In genomic region chr16:84518804-84519341, GRCh38 we compare ENCODE assay signal across 10 cellular contexts. TPM values are rescaled to one million over a fixed set of nuclear protein-coding genes. Genes with fewer than 3 reads are reported as not detected.
DNase-seq lines count a peak whose midpoint lies in the region; ATAC-seq and TF ChIP-seq lines count a peak whose summit lies in the region.
"Had no signal": no experiment of that assay in that cellular context is flagged by ENCODE, and none has a peak within 500 bp of the region (broad histone marks: within the 10 kb centered on the region; RNA-seq: fewer than 3 reads in every experiment).

No MANE protein-coding gene starts in this region.

- TF ChIP-seq CTCF in colonic mucosa (IDR thresholded peaks at IDR 0.05) (no peak), psoas muscle (IDR thresholded peaks at IDR 0.05) (no peak), suprapubic skin (IDR thresholded peaks at IDR 0.05) (no peak)

- H3K27me3 Mint-ChIP-seq in stimulated activated naive CD8-positive, alpha-beta T cell treated with anti-CD3 and anti-CD28 coated beads, Interleukin-15, Interleukin-2, amounts not matched to agents 100 ng/mL and 50 ng/mL, for 24 hours, result no peaks in the 10 kb centered on the region

- intact Hi-C loops in colonic mucosa (cut with DNase I), result no loop called here
- intact Hi-C loops in psoas muscle (cut with DNase I), result no loop called here

- no peak overlapping the region for H3K9ac ChIP-seq in colonic mucosa (ENCODE audit: low read depth in 2 of 2, low read length in 2 of 2)
- H3K9ac ChIP-seq: parathyroid adenoma had no signal

- no peaks in the 10 kb centered on the region for H3K27me3 ChIP-seq in colonic mucosa
- H3K27me3 ChIP-seq in psoas muscle (ENCODE audit: insufficient read depth in 3 of 3, low read length in 2 of 3), result peaks cover 0 to 8% (median 0%) of the 10 kb centered on the region in 3 donors
- no peaks in the 10 kb centered on the region for H3K27me3 ChIP-seq in suprapubic skin

- H3K4me3 Mint-ChIP-seq in stimulated activated naive CD8-positive, alpha-beta T cell treated with anti-CD3 and anti-CD28 coated beads, Interleukin-15, Interleukin-2, amounts not matched to agents 100 ng/mL and 50 ng/mL, for 24 hours, result peak overlapping the region; percentile 37

- peaks cover 64% of the 10 kb centered on the region for H3K4me1 Mint-ChIP-seq in stimulated activated naive CD8-positive, alpha-beta T cell treated with anti-CD3 and anti-CD28 coated beads, Interleukin-15, Interleukin-2, amounts not matched to agents 100 ng/mL and 50 ng/mL, for 24 hours (ENCODE audit: low read depth)

- no peak for TF ChIP-seq POLR2A in suprapubic skin (IDR thresholded peaks at IDR 0.05)

- H3K4me1 ChIP-seq in colonic mucosa (no peaks in the 10 kb centered on the region), psoas muscle (no peaks in the 10 kb centered on the region), suprapubic skin (no peaks in the 10 kb centered on the region)
- H3K4me1 ChIP-seq: parathyroid adenoma had no signal

- ATAC-seq in psoas muscle (no peak), HG03280 (IDR thresholded peaks at IDR 0.05; ENCODE audit: unreplicated experiment) (no peak)

- H3K27ac ChIP-seq in colonic mucosa, result no peak overlapping the region
- no peak overlapping the region for H3K27ac ChIP-seq in psoas muscle
- no peak overlapping the region for H3K27ac ChIP-seq in suprapubic skin
- H3K27ac ChIP-seq: parathyroid adenoma had no signal

- H3K36me3 Mint-ChIP-seq in stimulated activated naive CD8-positive, alpha-beta T cell treated with anti-CD3 and anti-CD28 coated beads, Interleukin-15, Interleukin-2, amounts not matched to agents 100 ng/mL and 50 ng/mL, for 24 hours (ENCODE audit: low read depth), result no peaks in the 10 kb centered on the region

- H3K9me3 ChIP-seq in colonic mucosa, result no peaks in the 10 kb centered on the region
- no peaks in the 10 kb centered on the region for H3K9me3 ChIP-seq in psoas muscle
- no peaks in the 10 kb centered on the region for H3K9me3 ChIP-seq in suprapubic skin

- no peaks in the 10 kb centered on the region for H3K9me3 Mint-ChIP-seq in stimulated activated naive CD8-positive, alpha-beta T cell treated with anti-CD3 and anti-CD28 coated beads, Interleukin-15, Interleukin-2, amounts not matched to agents 100 ng/mL and 50 ng/mL, for 24 hours

- 93 to 94% (median 93%) methylated on average over 17 of the region's 17 CpGs for WGBS in psoas muscle, 3 donors
- WGBS in suprapubic skin, result 90% methylated on average over 10 of the region's 17 CpGs

- H3K36me3 ChIP-seq in colonic mucosa (no peaks in the 10 kb centered on the region), psoas muscle (ENCODE audit: insufficient read depth in 1 of 2, low read depth in 1 of 2) (no peaks in the 10 kb centered on the region), suprapubic skin (no peaks in the 10 kb centered on the region)

- DNase-seq in NK-92 treated with Interleukin-12 subunit alpha and Interleukin-12 subunit beta, amount 100 ng/mL, for 24 hours (lab: John Stamatoyannopoulos, UW), result peak; percentile 54
- no peak for DNase-seq in NK-92 (lab: John Stamatoyannopoulos, UW; ENCODE audit: unreplicated experiment)
- peak; percentile 46 for DNase-seq in activated CD4-positive, alpha-beta T cell treated with anti-CD3 and anti-CD28 coated beads, Interleukin-2, amount 50 U/mL, for 1 hour
- DNase-seq in colonic mucosa, result peak; percentile 63
- DNase-seq in psoas muscle, result no peak
- DNase-seq in suprapubic skin (ENCODE audit: low spot score in 2 of 2), result no peak
- DNase-seq: effector CD8-positive, alpha-beta T cell had no signal

- H3K4me3 ChIP-seq in colonic mucosa (no peak overlapping the region), psoas muscle (no peak overlapping the region), suprapubic skin (no peak overlapping the region)

- peak overlapping the region; percentile 65 for H3K27ac Mint-ChIP-seq in stimulated activated naive CD8-positive, alpha-beta T cell treated with anti-CD3 and anti-CD28 coated beads, Interleukin-15, Interleukin-2, amounts not matched to agents 100 ng/mL and 50 ng/mL, for 24 hours

- no peak for TF ChIP-seq EP300 in suprapubic skin (IDR thresholded peaks at IDR 0.05)

RNA-seq across cellular contexts. Expression of gene MEAK7, which starts 14.4 kb away (rescaled TPM):
- total RNA-seq in colonic mucosa, result 10 to 100 TPM; 17.0 to 23.4 TPM
- total RNA-seq in psoas muscle, result 1 to 10 TPM; 2.2 to 7.1 (median 3.6) TPM
- 1 to 10 TPM; 2.2 to 4.0 (median 2.7) TPM for polyA plus RNA-seq in psoas muscle
- 10 to 100 TPM in 3 of 4 donors, 1 to 10 TPM in 1; 9.2 to 17.9 (median 13.6) TPM for total RNA-seq in suprapubic skin

Comparison
In these comparisons a context has a peak if more than half of its experiments do, and no peak if none do; other contexts are left out.
1. DNase-seq: peak in NK-92 treated with Interleukin-12 subunit alpha and Interleukin-12 subunit beta, amount 100 ng/mL, for 24 hours (single experiment), activated CD4-positive, alpha-beta T cell treated with anti-CD3 and anti-CD28 coated beads, Interleukin-2, amount 50 U/mL, for 1 hour (single experiment) and colonic mucosa (single experiment); none in NK-92 (single experiment), psoas muscle (0 of 2) and suprapubic skin (0 of 2).